In genomic region chr1:204550926-204551325, GRCh38 we compare ENCODE assay signal across 29 cellular contexts.
"Had no signal": no experiment of that assay in that cellular context is flagged by ENCODE, and none has a peak within 500 bp of the region (broad histone marks: within the 10 kb centered on the region; RNA-seq: fewer than 3 reads in every experiment).

No MANE protein-coding gene starts in this region.

- H3K9me3 Mint-ChIP-seq: central memory CD8-positive, alpha-beta T cell; mesothelial cell of epicardium; naive thymus-derived CD4-positive, alpha-beta T cell; nephron; stimulated activated memory B cell treated with anti-CD40 and anti-IgM and Interleukin-4, amounts not matched to agents 10 μg/mL and 1 μg/mL and 100 μg/mL, for 72 hours; type B pancreatic cell had no signal

- H3K4me3 ChIP-seq: colonic mucosa, esophagus squamous epithelium, heart right ventricle, left lung, mucosa of descending colon, smooth muscle cell, stomach, tibial artery had no signal

- H3K9me3 ChIP-seq: colonic mucosa, esophagus squamous epithelium, heart right ventricle, left lung, mucosa of descending colon, stomach, tibial artery had no signal

- H3K27ac ChIP-seq: colonic mucosa, esophagus squamous epithelium, heart right ventricle, left lung, parathyroid adenoma, stomach, tibial artery had no signal

- H3K4me3 Mint-ChIP-seq: central memory CD8-positive, alpha-beta T cell; mesothelial cell of epicardium; naive thymus-derived CD4-positive, alpha-beta T cell; nephron; stimulated activated memory B cell treated with anti-CD40 and anti-IgM and Interleukin-4, amounts not matched to agents 10 μg/mL and 1 μg/mL and 100 μg/mL, for 72 hours; type B pancreatic cell had no signal

- H3K4me1 ChIP-seq: colonic mucosa, esophagus squamous epithelium, left lung, parathyroid adenoma, tibial artery had no signal

- H3K27ac Mint-ChIP-seq: mesothelial cell of epicardium; nephron; stimulated activated memory B cell treated with anti-CD40 and anti-IgM and Interleukin-4, amounts not matched to agents 10 μg/mL and 1 μg/mL and 100 μg/mL, for 72 hours; type B pancreatic cell had no signal

- DNase-seq: colonic mucosa; dermis blood vessel endothelial cell; effector memory CD4-positive, alpha-beta T cell; erythroblast; esophagus squamous epithelium; foreskin melanocyte; glutamatergic neuron; heart right ventricle; hippocampal formation; left cardiac atrium; left lung; mesenchymal stem cell; mucosa of descending colon; naive thymus-derived CD4-positive, alpha-beta T cell; occipital lobe; stimulated activated CD4-positive, alpha-beta T cell treated with anti-CD3 and anti-CD28 coated beads, Interleukin-12 subunit alpha, Interleukin-12 subunit beta, amount 100 ng/mL, for 4 hours; stimulated activated CD4-positive, alpha-beta T cell treated with anti-CD3 and anti-CD28 coated beads, Interleukin-1b, Interleukin-23, amount 100 ng/mL, for 48 hours; stimulated activated CD4-positive, alpha-beta T cell treated with anti-CD3 and anti-CD28 coated beads, Interleukin-4, amount 100 ng/mL, for 24 hours; stomach; tibial artery had no signal

- ATAC-seq: heart right ventricle; left cardiac atrium; left lung; mucosa of descending colon; naive thymus-derived CD4-positive, alpha-beta T cell; sciatic nerve; stimulated activated memory B cell treated with anti-CD40 and anti-IgM and Interleukin-4, amounts not matched to agents 10 μg/mL and 1 μg/mL and 100 μg/mL, for 72 hours had no signal

- H3K27me3 Mint-ChIP-seq: central memory CD8-positive, alpha-beta T cell; naive thymus-derived CD4-positive, alpha-beta T cell; progenitor cell of endocrine pancreas; stimulated activated memory B cell treated with anti-CD40 and anti-IgM and Interleukin-4, amounts not matched to agents 10 μg/mL and 1 μg/mL and 100 μg/mL, for 72 hours; type B pancreatic cell had no signal

- H3K4me1 Mint-ChIP-seq: nephron; stimulated activated memory B cell treated with anti-CD40 and anti-IgM and Interleukin-4, amounts not matched to agents 10 μg/mL and 1 μg/mL and 100 μg/mL, for 72 hours had no signal

- H3K27me3 ChIP-seq: colonic mucosa, esophagus squamous epithelium, heart right ventricle, left lung, stomach, tibial artery had no signal
